In the genomic region with DNA sequence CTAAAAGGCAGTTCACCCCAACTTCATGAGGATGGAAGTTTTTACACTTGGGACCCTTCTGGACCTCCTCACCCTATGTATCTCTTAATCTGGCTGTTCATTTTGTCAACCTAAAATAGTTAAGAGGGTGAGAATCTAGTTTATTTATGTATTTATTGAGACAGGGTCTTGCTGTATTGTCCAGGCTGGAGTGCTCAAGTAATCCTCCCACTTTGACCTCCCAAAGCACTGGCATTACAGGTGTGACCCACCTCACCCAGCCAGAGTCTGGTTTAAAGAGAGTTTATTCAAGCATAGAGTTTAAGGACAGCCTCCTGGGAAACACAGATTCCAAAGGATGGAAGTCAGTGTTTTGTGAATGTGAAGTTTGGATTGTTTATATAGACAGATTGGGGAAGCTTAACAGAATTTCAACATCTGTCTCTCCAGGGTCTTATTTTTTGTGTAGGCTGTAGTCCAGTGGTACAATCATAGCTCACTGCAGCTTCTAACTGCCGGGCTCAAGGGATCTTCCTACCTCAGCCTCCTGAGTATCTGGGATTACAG, we compare ENCODE assay signal across 24 cellular contexts.
"Had no signal": no experiment of that assay in that cellular context is flagged by ENCODE, and none has a peak within 500 bp of the region (broad histone marks: within the 10 kb centered on the region; RNA-seq: fewer than 3 reads in every experiment).

No MANE protein-coding gene starts in this region.

- DNase-seq: activated CD4-positive, CD25-positive, alpha-beta regulatory T cell treated with anti-CD3 and anti-CD28 coated beads, Interleukin-2, amount 50 U/mL, for 72 hours; activated CD8-positive, alpha-beta memory T cell treated with anti-CD3 and anti-CD28 coated beads for 24 hours; activated CD8-positive, alpha-beta memory T cell treated with anti-CD3 and anti-CD28 coated beads, Interleukin-2, amount 50 U/mL, for 48 hours; activated gamma-delta T cell; activated T-cell treated with anti-CD3 and anti-CD28 coated beads, Interleukin-2, amount 50 U/mL, for 72 hours; adrenal gland; effector CD4-positive, alpha-beta T cell; heart left ventricle; kidney glomerular epithelial cell; mesendoderm; naive thymus-derived CD8-positive, alpha-beta T cell; pancreas; sigmoid colon; SK-N-SH; spleen; stimulated activated CD4-positive, alpha-beta T cell treated with anti-CD3 and anti-CD28 coated beads, Interleukin-4, amount 100 ng/mL, for 4 hours; T-helper 1 cell; T1000; upper lobe of right lung had no signal

- H3K36me3 ChIP-seq: adrenal gland, gastroesophageal sphincter, heart left ventricle, pancreas, sigmoid colon, spleen, thoracic aorta, upper lobe of right lung had no signal

- H3K4me1 Mint-ChIP-seq: activated naive CD4-positive, alpha-beta T cell treated with anti-CD3 and anti-CD28 coated beads, Interleukin-2, amount 50 U/mL, for 24 hours; stimulated activated memory B cell treated with anti-CD40 and anti-IgM and Interleukin-4, amounts not matched to agents 10 μg/mL and 1 μg/mL and 100 μg/mL, for 72 hours had no signal

- H3K9me3 ChIP-seq: adrenal gland, gastroesophageal sphincter, heart left ventricle, pancreas, sigmoid colon, SK-N-SH, spleen, thoracic aorta, upper lobe of right lung had no signal

- H3K27ac ChIP-seq: adrenal gland, gastroesophageal sphincter, heart left ventricle, sigmoid colon, spleen, thoracic aorta, upper lobe of right lung, VCaP had no signal

- H3K4me1 ChIP-seq: adrenal gland, gastroesophageal sphincter, heart left ventricle, sigmoid colon, spleen, upper lobe of right lung had no signal

- H3K4me3 ChIP-seq: adrenal gland, gastroesophageal sphincter, heart left ventricle, pancreas, sigmoid colon, spleen, thoracic aorta, upper lobe of right lung had no signal

- H3K27me3 ChIP-seq: adrenal gland, gastroesophageal sphincter, heart left ventricle, pancreas, sigmoid colon, spleen, upper lobe of right lung had no signal

- H3K4me3 Mint-ChIP-seq: activated naive CD4-positive, alpha-beta T cell treated with anti-CD3 and anti-CD28 coated beads, Interleukin-2, amount 50 U/mL, for 24 hours; activated T-cell treated with anti-CD3 and anti-CD28 coated beads, Interleukin-2, amount 50 U/mL, for 72 hours; naive thymus-derived CD8-positive, alpha-beta T cell; stimulated activated memory B cell treated with anti-CD40 and anti-IgM and Interleukin-4, amounts not matched to agents 10 μg/mL and 1 μg/mL and 100 μg/mL, for 72 hours had no signal

- H3K9ac ChIP-seq: SK-N-SH had no signal

- H3K9me3 Mint-ChIP-seq: activated naive CD4-positive, alpha-beta T cell treated with anti-CD3 and anti-CD28 coated beads, Interleukin-2, amount 50 U/mL, for 24 hours; activated T-cell treated with anti-CD3 and anti-CD28 coated beads, Interleukin-2, amount 50 U/mL, for 72 hours; naive thymus-derived CD8-positive, alpha-beta T cell; stimulated activated memory B cell treated with anti-CD40 and anti-IgM and Interleukin-4, amounts not matched to agents 10 μg/mL and 1 μg/mL and 100 μg/mL, for 72 hours had no signal

- H3K27me3 Mint-ChIP-seq: activated naive CD4-positive, alpha-beta T cell treated with anti-CD3 and anti-CD28 coated beads, Interleukin-2, amount 50 U/mL, for 24 hours; stimulated activated memory B cell treated with anti-CD40 and anti-IgM and Interleukin-4, amounts not matched to agents 10 μg/mL and 1 μg/mL and 100 μg/mL, for 72 hours had no signal

- H3K27ac Mint-ChIP-seq: activated naive CD4-positive, alpha-beta T cell treated with anti-CD3 and anti-CD28 coated beads, Interleukin-2, amount 50 U/mL, for 24 hours; activated T-cell treated with anti-CD3 and anti-CD28 coated beads, Interleukin-2, amount 50 U/mL, for 72 hours; naive thymus-derived CD8-positive, alpha-beta T cell; stimulated activated memory B cell treated with anti-CD40 and anti-IgM and Interleukin-4, amounts not matched to agents 10 μg/mL and 1 μg/mL and 100 μg/mL, for 72 hours had no signal

- H3K36me3 Mint-ChIP-seq: activated naive CD4-positive, alpha-beta T cell treated with anti-CD3 and anti-CD28 coated beads, Interleukin-2, amount 50 U/mL, for 24 hours; naive thymus-derived CD8-positive, alpha-beta T cell; stimulated activated memory B cell treated with anti-CD40 and anti-IgM and Interleukin-4, amounts not matched to agents 10 μg/mL and 1 μg/mL and 100 μg/mL, for 72 hours had no signal

- ATAC-seq: activated T-cell treated with anti-CD3 and anti-CD28 coated beads, Interleukin-2, amount 50 U/mL, for 72 hours; gastroesophageal sphincter; heart left ventricle; naive thymus-derived CD8-positive, alpha-beta T cell; stimulated activated memory B cell treated with anti-CD40 and anti-IgM and Interleukin-4, amounts not matched to agents 10 μg/mL and 1 μg/mL and 100 μg/mL, for 72 hours; upper lobe of right lung had no signal
